Comparison of ENCODE assay signal across 20 cellular contexts in genomic region chr4:154634058-154634457, GRCh38. TPM values are rescaled to one million over a fixed set of nuclear protein-coding genes. Genes with fewer than 3 reads are reported as not detected.
"Had no signal": no experiment of that assay in that cellular context is flagged by ENCODE, and none has a peak within 500 bp of the region (broad histone marks: within the 10 kb centered on the region; RNA-seq: fewer than 3 reads in every experiment).

No MANE protein-coding gene starts in this region.

- H3K9me3 ChIP-seq: gastrocnemius medialis, heart right ventricle, left ventricle myocardium inferior, prostate gland, sigmoid colon had no signal

- DNase-seq: activated CD4-positive, alpha-beta T cell treated with anti-CD3 and anti-CD28 coated beads for 48 hours; activated CD8-positive, alpha-beta memory T cell treated with anti-CD3 and anti-CD28 coated beads, Interleukin-2, amount 50 U/mL, for 48 hours; activated CD8-positive, alpha-beta T cell treated with anti-CD3 and anti-CD28 coated beads, Interleukin-2, amount 10 ng/mL, durations not matched to agents 7 days and 5 days; activated naive CD4-positive, alpha-beta T cell treated with anti-CD3 and anti-CD28 coated beads for 36 hours; central memory CD4-positive, alpha-beta T cell; cortex of kidney; effector CD8-positive, alpha-beta T cell; gastrocnemius medialis; heart right ventricle; islet precursor cell; left ventricle myocardium inferior; mesenchymal stem cell; occipital lobe; sigmoid colon; stimulated activated CD4-positive, alpha-beta T cell treated with anti-CD3 and anti-CD28 coated beads, Interleukin-2, amount 100 ng/mL, for 24 hours; stimulated activated naive B cell treated with anti-CD40 and anti-IgM and Interleukin-4, amounts not matched to agents 10 μg/mL and 1 μg/mL and 100 μg/mL, for 72 hours; substantia nigra had no signal

- ATAC-seq: activated CD8-positive, alpha-beta T cell treated with anti-CD3 and anti-CD28 coated beads, Interleukin-2, amount 10 ng/mL, durations not matched to agents 7 days and 5 days; gastrocnemius medialis; heart right ventricle had no signal

- H3K36me3 ChIP-seq: gastrocnemius medialis, heart right ventricle, left ventricle myocardium inferior, prostate gland, sigmoid colon had no signal

- H3K4me1 ChIP-seq: gastrocnemius medialis, heart right ventricle, left ventricle myocardium inferior, prostate gland had no signal

- H3K4me3 ChIP-seq: gastrocnemius medialis, heart right ventricle, left ventricle myocardium inferior, prostate gland, sigmoid colon had no signal

- H3K27ac ChIP-seq: gastrocnemius medialis, heart right ventricle, left ventricle myocardium inferior, prostate gland, sigmoid colon had no signal

RNA-seq across cellular contexts. Expression of gene FGG, which starts 21.6 kb away (rescaled TPM):
- total RNA-seq: activated CD8-positive, alpha-beta T cell treated with anti-CD3 and anti-CD28 coated beads, Interleukin-2, amount 10 ng/mL, durations not matched to agents 7 days and 5 days; activated naive CD4-positive, alpha-beta T cell treated with anti-CD3 and anti-CD28 coated beads for 36 hours; activated T-helper 1 cell treated with anti-CD3 and anti-CD28 coated beads, Interleukin-12 subunit alpha, Interleukin-12 subunit beta, Interleukin-2, Interleukin-4 antibody, amounts not matched to agents 30 ng/mL and 10 ng/mL and 1 ng/mL, durations not matched to agents 14 hours and 24 hours and 36 hours; fibroblast of lung; left ventricle myocardium inferior; prostate gland; sigmoid colon had no signal

RNA-seq across cellular contexts. Expression of gene FGA, which starts 43.5 kb away (rescaled TPM):
- total RNA-seq: activated CD8-positive, alpha-beta T cell treated with anti-CD3 and anti-CD28 coated beads, Interleukin-2, amount 10 ng/mL, durations not matched to agents 7 days and 5 days; activated naive CD4-positive, alpha-beta T cell treated with anti-CD3 and anti-CD28 coated beads for 36 hours; activated T-helper 1 cell treated with anti-CD3 and anti-CD28 coated beads, Interleukin-12 subunit alpha, Interleukin-12 subunit beta, Interleukin-2, Interleukin-4 antibody, amounts not matched to agents 30 ng/mL and 10 ng/mL and 1 ng/mL, durations not matched to agents 14 hours and 24 hours and 36 hours; fibroblast of lung; left ventricle myocardium inferior; sigmoid colon had no signal
